ENCODE assay signal across 20 cellular contexts in the genomic region with DNA sequence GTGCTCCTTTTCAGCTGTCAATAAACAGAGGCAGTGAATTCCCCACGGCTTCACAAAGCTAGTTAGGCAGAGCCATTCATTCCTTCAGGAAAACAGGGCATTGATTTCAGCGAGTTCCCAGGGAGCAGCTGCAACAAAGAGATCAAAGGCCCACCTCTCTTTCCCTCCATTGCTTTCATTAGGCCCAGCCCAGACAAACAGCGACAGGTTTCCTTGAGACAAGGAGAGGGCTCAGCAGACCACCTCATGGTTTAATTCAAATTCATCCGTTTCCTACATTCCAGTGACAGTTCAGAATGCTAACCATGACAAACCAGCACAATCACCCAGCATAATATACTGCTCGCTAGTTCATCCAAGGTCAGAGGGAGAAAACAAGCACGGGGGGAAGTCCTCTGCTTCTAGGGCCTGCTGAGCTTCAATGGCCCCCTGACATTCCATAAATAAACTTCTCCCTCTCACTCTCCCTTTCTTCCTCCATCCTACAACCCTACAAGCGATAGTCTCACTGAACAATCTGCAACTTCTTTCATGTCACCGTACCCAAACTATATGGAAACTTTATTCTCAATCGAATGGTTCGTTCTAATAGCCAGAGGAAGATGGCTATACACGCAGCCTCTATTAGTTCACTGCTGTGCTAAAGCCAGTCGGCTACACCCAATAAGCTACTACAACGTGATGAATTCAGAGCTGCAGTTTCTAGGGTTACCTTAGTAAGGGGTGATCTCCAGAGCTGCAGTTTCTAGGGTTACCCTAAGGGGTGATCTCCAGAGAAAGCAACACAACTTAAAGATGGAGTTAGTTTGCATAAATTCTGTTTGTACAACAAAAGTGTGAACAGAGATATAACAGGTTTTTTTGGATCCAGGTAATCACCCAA. TPM values are rescaled to one million over a fixed set of nuclear protein-coding genes. Genes with fewer than 3 reads are reported as not detected.
DNase-seq lines count a peak whose midpoint lies in the region; TF ChIP-seq lines count a peak whose summit lies in the region.
"Had no signal": no experiment of that assay in that cellular context is flagged by ENCODE, and none has a peak within 500 bp of the region (broad histone marks: within the 10 kb centered on the region; RNA-seq: fewer than 3 reads in every experiment).

No MANE protein-coding gene starts in this region.

- no peaks in the 10 kb centered on the region for H3K9me3 Mint-ChIP-seq in brain
- H3K9me3 Mint-ChIP-seq in progenitor cell of endocrine pancreas (ENCODE audit: low read depth), result no peaks in the 10 kb centered on the region
- H3K9me3 Mint-ChIP-seq: CD4-positive, CD25-positive, alpha-beta regulatory T cell had no signal

- H3K36me3 Mint-ChIP-seq in brain, result peaks cover 4% of the 10 kb centered on the region
- no peaks in the 10 kb centered on the region for H3K36me3 Mint-ChIP-seq in progenitor cell of endocrine pancreas (ENCODE audit: insufficient read depth)
- H3K36me3 Mint-ChIP-seq: CD4-positive, CD25-positive, alpha-beta regulatory T cell had no signal

- H3K27ac ChIP-seq in HUES64 (ENCODE audit: low read depth, low read length) (peak overlapping the region; percentile 83; the same call in 1 of the 2 replicates), osteoblast (ENCODE audit: low read depth, low read length) (no peak overlapping the region)
- H3K27ac ChIP-seq: dorsolateral prefrontal cortex, gastroesophageal sphincter, neutrophil had no signal

- 3% methylated on average over 13 of the region's 13 CpGs for WGBS in HUES64

- TF ChIP-seq CTCF in brain (conservative IDR thresholded peaks at IDR 0.05) (no peak), progenitor cell of endocrine pancreas (IDR thresholded peaks at IDR 0.05; ENCODE audit: unreplicated experiment) (no peak), osteoblast (IDR thresholded peaks at IDR 0.05; ENCODE audit: extremely low read depth, low read depth, low read length) (no peak)

- H4K20me1 ChIP-seq in osteoblast (ENCODE audit: insufficient read depth, low read length), result no peaks in the 10 kb centered on the region

- H3K9ac ChIP-seq in HUES64 (ENCODE audit: low read depth, low read length), result peak overlapping the region; percentile 25; the same call in 1 of the 2 replicates

- H3K4me3 Mint-ChIP-seq in brain (peak overlapping the region; percentile 20 to 77 (median 63)), progenitor cell of endocrine pancreas (ENCODE audit: low read depth) (peak overlapping the region; percentile 13)
- H3K4me3 Mint-ChIP-seq: CD4-positive, CD25-positive, alpha-beta regulatory T cell had no signal

- H3K79me2 ChIP-seq in osteoblast (ENCODE audit: insufficient read depth, low read length), result peaks cover 3% of the 10 kb centered on the region

- H3K4me3 ChIP-seq in HUES64 (ENCODE audit: low read length) (peak overlapping the region; percentile 28), osteoblast (ENCODE audit: insufficient read depth, low read length) (no peak overlapping the region)
- H3K4me3 ChIP-seq: dorsolateral prefrontal cortex, gastroesophageal sphincter had no signal

- H3K4me2 ChIP-seq in osteoblast (ENCODE audit: insufficient read depth, low read length), result no peak overlapping the region

- peaks cover 82% of the 10 kb centered on the region for H3K4me1 Mint-ChIP-seq in brain
- H3K4me1 Mint-ChIP-seq in progenitor cell of endocrine pancreas (ENCODE audit: low read depth), result peaks cover 55% of the 10 kb centered on the region

- H3K27me3 Mint-ChIP-seq in brain (peaks cover 13% of the 10 kb centered on the region), progenitor cell of endocrine pancreas (peaks cover 13% of the 10 kb centered on the region)

- H3K27ac Mint-ChIP-seq in brain (peak overlapping the region; percentile 36 to 83 (median 55)), progenitor cell of endocrine pancreas (peak overlapping the region; percentile 95)

- H3K4me1 ChIP-seq in HUES64 (ENCODE audit: insufficient read depth, low read length), result peaks cover 61% of the 10 kb centered on the region
- H3K4me1 ChIP-seq in osteoblast (ENCODE audit: insufficient read depth, low read length), result peaks cover 3% of the 10 kb centered on the region

- no peaks in the 10 kb centered on the region for H3K9me3 ChIP-seq in HUES64 (ENCODE audit: insufficient read depth, low read depth, low read length)
- no peaks in the 10 kb centered on the region for H3K9me3 ChIP-seq in osteoblast (ENCODE audit: low read depth, low read length)
- H3K9me3 ChIP-seq: gastroesophageal sphincter, neutrophil had no signal

- H3K36me3 ChIP-seq in HUES64 (ENCODE audit: insufficient read depth, low read length) (no peaks in the 10 kb centered on the region), osteoblast (ENCODE audit: insufficient read depth, low read length) (no peaks in the 10 kb centered on the region)
- H3K36me3 ChIP-seq: gastroesophageal sphincter, neutrophil had no signal

- no peak overlapping the region for H2AFZ ChIP-seq in osteoblast (ENCODE audit: low read length)

- DNase-seq in iPS-NIHi7 (ENCODE audit: extremely low spot score) (peak; percentile 73), progenitor cell of endocrine pancreas (ENCODE audit: low spot score, unreplicated experiment) (no peak), kidney tubule cell (ENCODE audit: low spot score) (no peak), osteoblast (ENCODE audit: insufficient read length, low spot score, missing footprints) (no peak), EL (no peak), LoVo (ENCODE audit: low spot score) (no peak)
- DNase-seq: CD4-positive, CD25-positive, alpha-beta regulatory T cell; central memory CD4-positive, alpha-beta T cell; DMS53; dorsolateral prefrontal cortex; HCEC 1CT; mammary epithelial cell; MV-4-11; NCI-H2081; NCI-H524; stimulated activated CD4-positive, alpha-beta T cell treated with anti-CD3 and anti-CD28 coated beads, Interleukin-15, amount 100 ng/mL, for 24 hours had no signal

- H3K27me3 ChIP-seq in HUES64 (ENCODE audit: insufficient read depth, low read length) (peaks cover 98% of the 10 kb centered on the region), osteoblast (ENCODE audit: insufficient read depth, low read length) (no peaks in the 10 kb centered on the region)
- H3K27me3 ChIP-seq: dorsolateral prefrontal cortex, gastroesophageal sphincter, neutrophil had no signal

RNA-seq across cellular contexts. Expression of a gene that starts 34.7 kb away (rescaled TPM):
- 14.2 TPM for polyA plus RNA-seq in HUES64 (2013, experiment 1 of 2)
- 11.6 TPM for polyA plus RNA-seq in HUES64 (2013, experiment 2 of 2)
- 0.58 TPM for polyA plus RNA-seq in brain (ENCODE audit: insufficient read depth, low read depth, low replicate concordance)
- total RNA-seq in progenitor cell of endocrine pancreas (23.7 and 28.1 TPM in 2 replicates), osteoblast (16.6 and 22.4 TPM in 2 replicates)
